Comparison of ENCODE assay signal across 21 cellular contexts in genomic region chr3:10581251-10581650, GRCh38.
DNase-seq lines count a peak whose midpoint lies in the region; ATAC-seq and TF ChIP-seq lines count a peak whose summit lies in the region.
"Had no signal": no experiment of that assay in that cellular context is flagged by ENCODE, and none has a peak within 500 bp of the region (broad histone marks: within the 10 kb centered on the region; RNA-seq: fewer than 3 reads in every experiment).

No MANE protein-coding gene starts in this region.

- H3K27me3 ChIP-seq in SK-N-SH (ENCODE audit: insufficient read depth): no peaks in the 10 kb centered on the region
- H3K27me3 ChIP-seq in right atrium auricular region: no peaks in the 10 kb centered on the region
- H3K27me3 ChIP-seq: SJCRH30, testis had no signal

- WGBS in SK-N-SH (ENCODE audit: low lambda C conversion rate): 48% methylated on average over 5 of the region's 5 CpGs

- POLR2A ChIA-PET in SK-N-SH (lab: Yijun Ruan, JAX): interaction anchor here (0.5 kb wide), 1 partner anchor 41 kb away, joined by 3 read pairs; no protein-coding TSS in a partner anchor

- H3K4me3 ChIP-seq in SK-N-SH (ENCODE audit: low read depth in 2 of 2, low read length in 1 of 2): no peak overlapping the region
- no peak overlapping the region for H3K4me3 ChIP-seq in right atrium auricular region
- H3K4me3 ChIP-seq: PC-9, sigmoid colon, SJCRH30, testis had no signal

- no peaks in the 10 kb centered on the region for H3K4me1 ChIP-seq in SK-N-SH (ENCODE audit: control insufficient read depth in 1 of 2, insufficient read depth in 2 of 2, low read depth in 1 of 2, low read length in 1 of 2)
- peaks cover 0 to 5% of the 10 kb centered on the region in 2 donors for H3K4me1 ChIP-seq in right atrium auricular region
- H3K4me1 ChIP-seq: sigmoid colon, SJCRH30 had no signal

- no peaks in the 10 kb centered on the region for H3K36me3 ChIP-seq in SK-N-SH (replicated peaks in 1 of 2; ENCODE audit: control insufficient read depth in 1 of 2, insufficient read depth in 2 of 2, low read length in 1 of 2)
- H3K36me3 ChIP-seq in right atrium auricular region: no peaks in the 10 kb centered on the region
- H3K36me3 ChIP-seq: sigmoid colon, SJCRH30 had no signal

- no peak overlapping the region for H2AFZ ChIP-seq in SK-N-SH (ENCODE audit: low read depth)
- H2AFZ ChIP-seq: PC-9 had no signal

- H3F3A ChIP-seq in SK-N-SH (replicated peaks; ENCODE audit: insufficient read depth): no peaks in the 10 kb centered on the region

- TF ChIP-seq RAD21 in SK-N-SH (IDR thresholded peaks at IDR 0.05; ENCODE audit: low read length): no peak

- H3K9ac ChIP-seq in SK-N-SH: no peak overlapping the region

- no peaks in the 10 kb centered on the region for H4K20me1 ChIP-seq in SK-N-SH (ENCODE audit: insufficient read depth)

- H3K9me2 ChIP-seq in SK-N-SH: no peaks in the 10 kb centered on the region

- no peak for ATAC-seq in GM19023 (IDR thresholded peaks at IDR 0.05; ENCODE audit: unreplicated experiment)

- no peak for TF ChIP-seq EP300 in SK-N-SH (IDR thresholded peaks at IDR 0.05; ENCODE audit: borderline replicate concordance in 1 of 2, low read depth in 1 of 2, low read length in 1 of 2)

- no peak overlapping the region for H3K4me2 ChIP-seq in SK-N-SH
- H3K4me2 ChIP-seq: PC-9 had no signal

- H3K79me2 ChIP-seq in SK-N-SH (ENCODE audit: insufficient read depth): no peaks in the 10 kb centered on the region

- TF ChIP-seq CTCF in SK-N-SH (IDR thresholded peaks at IDR 0.05) (no peak), right atrium auricular region (IDR thresholded peaks at IDR 0.05) (no peak)

- H3K27ac ChIP-seq in SK-N-SH (ENCODE audit: low read depth in 2 of 2, low read length in 1 of 2): no peak overlapping the region
- H3K27ac ChIP-seq in right atrium auricular region: no peak overlapping the region
- H3K27ac ChIP-seq: PC-9, sigmoid colon, SJCRH30, testis had no signal

- CTCF ChIA-PET in SK-N-SH (lab: Yijun Ruan, JAX): no interaction called here

- DNase-seq in Daoy (ENCODE audit: low read depth) (peak; percentile 17), RPMI7951 (ENCODE audit: low read depth) (peak; percentile 44), fibroblast of peridontal ligament (ENCODE audit: extremely low read depth) (peak; percentile 96), pons (ENCODE audit: low spot score) (peak; percentile 14), SK-N-SH (no peak), right atrium auricular region (ENCODE audit: low spot score) (no peak), GM19240 (ENCODE audit: insufficient read length, low spot score) (no peak)
- DNase-seq: activated CD4-positive, alpha-beta T cell treated with anti-CD3 and anti-CD28 coated beads for 4 hours; activated naive CD4-positive, alpha-beta T cell treated with Interleukin-2 at 50 U/mL for 16 hours; activated T-cell treated with anti-CD3 and anti-CD28 coated beads, Interleukin-2, amount 50 U/mL, for 48 hours; CD4-positive, CD25-positive, alpha-beta regulatory T cell; central memory CD4-positive, alpha-beta T cell; erythroblast; Kasumi-1; NCI-H1105 treated with DMSO at 0.1 percent for 48 hours; NCI-H2081; PC-9; sigmoid colon; SJCRH30; testis had no signal

- no peaks in the 10 kb centered on the region for H3K9me3 ChIP-seq in SK-N-SH
- H3K9me3 ChIP-seq in right atrium auricular region: no peaks in the 10 kb centered on the region
- H3K9me3 ChIP-seq: sigmoid colon, SJCRH30, testis had no signal

TF ChIP-seq in SK-N-SH, 30 proteins besides CTCF, POLR2A, EP300 and RAD21:
- no peak for TF ChIP-seq FOSL2 (IDR thresholded peaks at IDR 0.05; ENCODE audit: borderline replicate concordance, low read depth)
- no peak for TF ChIP-seq NFIC (IDR thresholded peaks at IDR 0.05; ENCODE audit: borderline replicate concordance)
- TF ChIP-seq SIN3A (IDR thresholded peaks at IDR 0.05; ENCODE audit: borderline replicate concordance, low read depth, low read length): no peak
TF ChIP-seq in SK-N-SH: peak in this region for 0.

Comparison
In these comparisons a context has a peak if more than half of its experiments do, and no peak if none do; other contexts are left out.
1. DNase-seq: peak in Daoy (single experiment), RPMI7951 (single experiment), fibroblast of peridontal ligament (single experiment) and pons (single experiment); none in SK-N-SH (single experiment), right atrium auricular region (single experiment) and GM19240 (single experiment).